ENCODE assay signal across 27 cellular contexts in the genomic region with DNA sequence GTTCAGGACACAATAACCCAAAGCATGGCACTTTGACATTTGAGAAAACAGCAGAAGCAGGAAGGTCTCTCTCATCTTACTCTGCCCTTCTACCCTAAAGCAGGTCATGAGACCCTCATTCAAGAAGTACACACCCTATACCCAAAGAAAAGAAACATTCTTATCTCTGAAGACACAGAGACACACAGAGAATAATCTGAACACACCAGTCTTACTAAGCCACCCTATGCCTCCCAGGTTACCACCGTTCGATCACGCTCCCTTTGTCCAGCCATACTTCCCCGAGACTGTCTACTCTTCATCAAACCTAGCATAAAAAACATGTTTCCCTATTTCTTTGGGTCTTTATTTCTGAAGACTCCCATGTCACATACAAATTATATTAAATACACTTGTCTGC.
"Had no signal": no experiment of that assay in that cellular context is flagged by ENCODE, and none has a peak within 500 bp of the region (broad histone marks: within the 10 kb centered on the region; RNA-seq: fewer than 3 reads in every experiment).

No MANE protein-coding gene starts in this region.

- H3K27ac ChIP-seq: brain microvascular endothelial cell, KMS-11, SJCRH30 had no signal

- H3K27me3 ChIP-seq: brain microvascular endothelial cell, SJCRH30 had no signal

- H3K36me3 ChIP-seq: brain microvascular endothelial cell, SJCRH30 had no signal

- H3K9ac ChIP-seq: KMS-11, SK-N-SH had no signal

- DNase-seq: activated B cell treated with CpG ODN at 0.5 μM for 24 hours; activated CD4-positive, alpha-beta memory T cell treated with anti-CD3 and anti-CD28 coated beads for 36 hours; activated CD4-positive, alpha-beta T cell treated with anti-CD3 and anti-CD28 coated beads for 4 hours; activated CD4-positive, alpha-beta T cell treated with anti-CD3 and anti-CD28 coated beads, Interleukin-2, amount 50 U/mL, for 1 hour; activated CD4-positive, CD25-positive, alpha-beta regulatory T cell treated with anti-CD3 and anti-CD28 coated beads, Interleukin-2, amount 50 U/mL, for 72 hours; activated CD8-positive, alpha-beta memory T cell treated with anti-CD3 and anti-CD28 coated beads, Interleukin-2, amount 50 U/mL, for 4 hours; activated naive CD4-positive, alpha-beta T cell; activated naive CD4-positive, alpha-beta T cell treated with anti-CD3 and anti-CD28 coated beads, Interleukin-2, amount 50 U/mL, for 16 hours; activated naive CD8-positive, alpha-beta T cell treated with anti-CD3 and anti-CD28 coated beads for 36 hours; activated T-cell treated with anti-CD3 and anti-CD28 coated beads for 4 hours; activated T-cell treated with anti-CD3 and anti-CD28 coated beads, Interleukin-2, amount 50 U/mL, for 4 hours; amniotic stem cell; aorta; brain microvascular endothelial cell; central memory CD4-positive, alpha-beta T cell; MM.1S; NCI-H1092; NCI-H1436 treated with DMSO at 0.1 percent for 48 hours; NCI-H1694 treated with DMSO at 0.1 percent for 48 hours; NCI-H2029; NCI-H345; NCI-H524 treated with DMSO at 0.1 percent for 48 hours; SHP77; SJCRH30; SK-N-SH had no signal

- H3K4me1 ChIP-seq: SJCRH30 had no signal

- H3K4me2 ChIP-seq: KMS-11, SK-N-SH had no signal

- ATAC-seq: activated T-cell treated with anti-CD3 and anti-CD28 coated beads, Interleukin-2, amount 50 U/mL, for 4 hours; Panc1 had no signal

- H3K4me3 ChIP-seq: SJCRH30 had no signal

- H3K9me3 ChIP-seq: SJCRH30, SK-N-SH had no signal
